Comparison of ENCODE assay signal across 10 cellular contexts in the genomic region with DNA sequence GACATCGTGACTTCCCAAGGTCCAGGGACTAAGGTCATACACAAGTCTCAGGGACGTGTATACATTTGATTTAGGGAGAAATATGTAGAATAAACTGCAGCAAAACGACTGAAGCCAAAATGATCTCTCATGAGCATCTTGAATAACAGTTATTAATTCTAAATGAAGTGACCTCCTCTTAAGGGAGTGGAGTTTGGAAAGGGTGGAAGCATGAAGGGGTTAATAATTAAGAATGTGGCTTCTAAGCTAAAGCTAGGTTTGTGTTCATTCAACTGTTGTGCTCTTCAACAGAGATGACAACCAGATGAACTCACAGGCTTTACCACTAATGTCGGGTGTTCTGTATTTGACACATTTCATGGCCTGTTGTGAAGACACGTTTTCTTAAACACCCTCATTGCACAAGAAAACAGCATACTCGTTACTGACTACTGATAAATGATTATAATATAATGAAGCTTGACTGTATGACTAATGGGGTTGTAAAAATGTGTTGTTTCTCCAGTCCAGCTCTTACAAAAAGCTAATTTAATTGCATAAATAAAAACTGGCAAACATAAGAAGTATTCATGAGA. TPM values are rescaled to one million over a fixed set of nuclear protein-coding genes. Genes with fewer than 3 reads are reported as not detected.
A peak's percentile ranks its signal among the peaks of the same experiment; 100 is the strongest.
DNase-seq lines count a peak whose midpoint lies in the region; ATAC-seq and TF ChIP-seq lines count a peak whose summit lies in the region.
"Had no signal": no experiment of that assay in that cellular context is flagged by ENCODE, and none has a peak within 500 bp of the region (broad histone marks: within the 10 kb centered on the region; RNA-seq: fewer than 3 reads in every experiment).

No MANE protein-coding gene starts in this region.

- H3K4me3 Mint-ChIP-seq in brain (peak overlapping the region; percentile 90 to 96 (median 95)), type B pancreatic cell (peak overlapping the region; percentile 91)

- H3K27ac Mint-ChIP-seq in brain (peak overlapping the region in 4 of 5 experiments; percentile 35 to 96 (median 81)), type B pancreatic cell (peak overlapping the region; percentile 27)
- H3K27ac Mint-ChIP-seq: CD4-positive, CD25-positive, alpha-beta regulatory T cell had no signal

- no peaks in the 10 kb centered on the region for H3K9me3 Mint-ChIP-seq in brain
- H3K9me3 Mint-ChIP-seq in type B pancreatic cell: no peaks in the 10 kb centered on the region

- ATAC-seq in Right ventricle myocardium inferior (no peak), SK-N-SH treated with all-trans-retinoic acid at 6 μM for 48 hours (no peak)

- H3K27ac ChIP-seq in cardiac muscle cell: peak overlapping the region; percentile 92

- H3K36me3 Mint-ChIP-seq in brain (no peaks in the 10 kb centered on the region), type B pancreatic cell (no peaks in the 10 kb centered on the region)
- H3K36me3 Mint-ChIP-seq: CD4-positive, CD25-positive, alpha-beta regulatory T cell had no signal

- peak overlapping the region; percentile 95 for H3K4me3 ChIP-seq in cardiac muscle cell

- DNase-seq in cardiac muscle cell (ENCODE audit: low read depth in 1 of 2, low spot score in 1 of 2) (no peak), Right ventricle myocardium inferior (ENCODE audit: missing footprints) (no peak), left kidney (ENCODE audit: low read depth, low spot score) (peak; percentile 21), type B pancreatic cell (ENCODE audit: extremely low spot score, unreplicated experiment) (no peak), NCI-H146 (lab: John Stamatoyannopoulos, UW) (no peak), T-helper 9 cell (no peak)
- DNase-seq: CD4-positive, CD25-positive, alpha-beta regulatory T cell; NCI-H748 treated with DMSO at 0.1 percent for 48 hours had no signal

- peaks cover 45% of the 10 kb centered on the region for H3K4me1 Mint-ChIP-seq in brain
- H3K4me1 Mint-ChIP-seq in type B pancreatic cell (ENCODE audit: unreplicated experiment): peaks cover 24% of the 10 kb centered on the region

- no peaks in the 10 kb centered on the region for H3K36me3 ChIP-seq in cardiac muscle cell

- peaks cover 81% of the 10 kb centered on the region for H3K27me3 Mint-ChIP-seq in brain
- peaks cover 76% of the 10 kb centered on the region for H3K27me3 Mint-ChIP-seq in type B pancreatic cell

- no peaks in the 10 kb centered on the region for H3K9me3 ChIP-seq in cardiac muscle cell (ENCODE audit: low read depth)

- peaks cover 30% of the 10 kb centered on the region for H3K4me1 ChIP-seq in cardiac muscle cell (ENCODE audit: low read depth)

- TF ChIP-seq CTCF in cardiac muscle cell (IDR thresholded peaks at IDR 0.05; ENCODE audit: low read depth, low read length): no peak
- TF ChIP-seq CTCF in brain (conservative IDR thresholded peaks at IDR 0.05): no peak
- TF ChIP-seq CTCF in type B pancreatic cell (conservative IDR thresholded peaks at IDR 0.05): no peak

- H3K27me3 ChIP-seq in cardiac muscle cell: peaks cover 46% of the 10 kb centered on the region

- intact Hi-C loops in Right ventricle myocardium inferior (cut with DNase I): loop anchor here (5.0 kb wide), 1 partner anchor 93 kb away; no protein-coding TSS in a partner anchor

TF ChIP-seq in SK-N-SH treated with all-trans-retinoic acid at 6 μM for 48 hours, 23 proteins besides CTCF, POLR2A, EP300 and RAD21:
- no peak for TF ChIP-seq ESRRG (CRISPR knock-in tag; IDR thresholded peaks at IDR 0.05)
- TF ChIP-seq ZNF565 (CRISPR knock-in tag; conservative IDR thresholded peaks at IDR 0.05; ENCODE audit: low read depth): no peak
- no peak for TF ChIP-seq ZNF8 (CRISPR knock-in tag; IDR thresholded peaks at IDR 0.05)
- TF ChIP-seq, protein P1, sequence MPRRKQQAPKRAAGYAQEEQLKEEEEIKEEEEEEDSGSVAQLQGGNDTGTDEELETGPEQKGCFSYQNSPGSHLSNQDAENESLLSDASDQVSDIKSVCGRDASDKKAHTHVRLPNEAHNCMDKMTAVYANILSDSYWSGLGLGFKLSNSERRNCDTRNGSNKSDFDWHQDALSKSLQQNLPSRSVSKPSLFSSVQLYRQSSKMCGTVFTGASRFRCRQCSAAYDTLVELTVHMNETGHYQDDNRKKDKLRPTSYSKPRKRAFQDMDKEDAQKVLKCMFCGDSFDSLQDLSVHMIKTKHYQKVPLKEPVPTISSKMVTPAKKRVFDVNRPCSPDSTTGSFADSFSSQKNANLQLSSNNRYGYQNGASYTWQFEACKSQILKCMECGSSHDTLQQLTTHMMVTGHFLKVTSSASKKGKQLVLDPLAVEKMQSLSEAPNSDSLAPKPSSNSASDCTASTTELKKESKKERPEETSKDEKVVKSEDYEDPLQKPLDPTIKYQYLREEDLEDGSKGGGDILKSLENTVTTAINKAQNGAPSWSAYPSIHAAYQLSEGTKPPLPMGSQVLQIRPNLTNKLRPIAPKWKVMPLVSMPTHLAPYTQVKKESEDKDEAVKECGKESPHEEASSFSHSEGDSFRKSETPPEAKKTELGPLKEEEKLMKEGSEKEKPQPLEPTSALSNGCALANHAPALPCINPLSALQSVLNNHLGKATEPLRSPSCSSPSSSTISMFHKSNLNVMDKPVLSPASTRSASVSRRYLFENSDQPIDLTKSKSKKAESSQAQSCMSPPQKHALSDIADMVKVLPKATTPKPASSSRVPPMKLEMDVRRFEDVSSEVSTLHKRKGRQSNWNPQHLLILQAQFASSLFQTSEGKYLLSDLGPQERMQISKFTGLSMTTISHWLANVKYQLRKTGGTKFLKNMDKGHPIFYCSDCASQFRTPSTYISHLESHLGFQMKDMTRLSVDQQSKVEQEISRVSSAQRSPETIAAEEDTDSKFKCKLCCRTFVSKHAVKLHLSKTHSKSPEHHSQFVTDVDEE (CRISPR knock-in tag; IDR thresholded peaks at IDR 0.05): no peak
- TF ChIP-seq ZFP3 (CRISPR knock-in tag; IDR thresholded peaks at IDR 0.05): no peak
- TF ChIP-seq OSR1 (CRISPR knock-in tag; IDR thresholded peaks at IDR 0.05): no peak
- no peak for TF ChIP-seq ZNF70 (CRISPR knock-in tag; IDR thresholded peaks at IDR 0.05)
- TF ChIP-seq ZFP30 (CRISPR knock-in tag; IDR thresholded peaks at IDR 0.05): no peak
- TF ChIP-seq CSDC2 (CRISPR knock-in tag; IDR thresholded peaks at IDR 0.05): no peak
- no peak for TF ChIP-seq RARB (CRISPR knock-in tag; IDR thresholded peaks at IDR 0.05)
- no peak for TF ChIP-seq BACH2 (CRISPR knock-in tag; IDR thresholded peaks at IDR 0.05; ENCODE audit: borderline replicate concordance)

RNA-seq across cellular contexts. Expression of a gene that starts 1.5 kb away (rescaled TPM):
- 104 and 106 TPM in 2 replicates for total RNA-seq in cardiac muscle cell
- 190 and 273 TPM in 2 replicates for polyA plus RNA-seq in cardiac muscle cell
- 129 TPM for total RNA-seq in Right ventricle myocardium inferior
- 1.8 TPM for polyA plus RNA-seq in brain (ENCODE audit: insufficient read depth, low read depth, low replicate concordance)
- total RNA-seq in type B pancreatic cell (ENCODE audit: low replicate concordance): 12.6 and 19.2 TPM in 2 replicates
- total RNA-seq: CD4-positive, CD25-positive, alpha-beta regulatory T cell had no signal
- polyA plus RNA-seq: CD4-positive, CD25-positive, alpha-beta regulatory T cell had no signal
